ENCODE assay signal across 14 cellular contexts in the genomic region with DNA sequence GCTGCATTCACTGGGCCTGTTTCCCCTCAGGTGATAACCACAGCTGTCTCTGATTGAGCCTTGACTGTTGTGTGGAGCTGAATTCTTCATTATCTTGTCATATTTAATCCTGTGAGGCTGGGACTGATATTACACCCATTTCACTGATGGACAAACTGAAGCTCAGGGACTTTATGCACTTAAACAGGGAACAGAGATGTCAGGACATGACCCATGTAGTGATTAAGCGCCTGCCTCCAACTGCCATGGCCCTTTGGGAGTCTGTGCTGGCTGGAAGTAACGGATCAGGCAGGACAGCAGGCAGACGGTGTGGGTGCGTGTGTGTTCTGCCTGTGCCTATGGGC. TPM values are rescaled to one million over a fixed set of nuclear protein-coding genes. Genes with fewer than 3 reads are reported as not detected.
DNase-seq lines count a peak whose midpoint lies in the region; ATAC-seq, FAIRE-seq and TF ChIP-seq lines count a peak whose summit lies in the region.
"Had no signal": no experiment of that assay in that cellular context is flagged by ENCODE, and none has a peak within 500 bp of the region (broad histone marks: within the 10 kb centered on the region; RNA-seq: fewer than 3 reads in every experiment).

No MANE protein-coding gene starts in this region.

- peak overlapping the region; percentile 90 for H3K4me2 ChIP-seq in GM12878 (ENCODE audit: control insufficient read depth, insufficient read depth)

- peaks cover 24% of the 10 kb centered on the region for H3K36me3 Mint-ChIP-seq in activated CD4-positive, alpha-beta T cell treated with anti-CD3 and anti-CD28 coated beads, Interleukin-2, amount 10 ng/mL, durations not matched to agents 24 days and 14 days (ENCODE audit: low read depth)

- SMC1A ChIA-PET in GM12878 (lab: Charles Lee; ENCODE audit: uncharacterized antibody, unreplicated experiment): interaction anchor here (1.0 to 3.2 kb wide), 3 partner anchors 15 to 28 kb away, joined by 4 to 15 read pairs (median 4); no protein-coding TSS in a partner anchor

- TF ChIP-seq EP300 in GM12878 (IDR thresholded peaks at IDR 0.05; ENCODE audit: borderline replicate concordance in 1 of 2, control insufficient read depth in 1 of 2, low read depth in 2 of 2, low read length in 2 of 2): no peak

- DNase-seq in activated CD4-positive, alpha-beta T cell treated with anti-CD3 and anti-CD28 coated beads, Interleukin-2, amount 10 ng/mL, durations not matched to agents 24 days and 14 days: no peak
- DNase-seq in activated CD4-positive, alpha-beta T cell treated with anti-CD3 and anti-CD28 coated beads, Interleukin-2, amount 50 U/mL, for 1 hour: no peak
- no peak for DNase-seq in GM12878 (ENCODE audit: low read depth, low spot score)
- no peak for DNase-seq in lower lobe of right lung
- no peak for DNase-seq in kidney glomerular epithelial cell (lab: John Stamatoyannopoulos, UW)
- DNase-seq in AG08395 (ENCODE audit: low spot score): no peak
- DNase-seq in amniotic stem cell (lab: John Stamatoyannopoulos, UW): no peak
- DNase-seq: NCI-H2029, T1000 had no signal

- intact Hi-C loops in activated CD4-positive, alpha-beta T cell treated with anti-CD3 and anti-CD28 coated beads, Interleukin-2, amount 10 ng/mL, durations not matched to agents 24 days and 14 days (cut with micrococcal nuclease): no loop called here
- intact Hi-C loops in GM12878 (cut with micrococcal nuclease; ENCODE audit: unreplicated experiment): no loop called here
- intact Hi-C loops in lower lobe of right lung (cut with DNase I): no loop called here

- no peak for TF ChIP-seq CTCF in GM12878 (IDR thresholded peaks at IDR 0.05 in 2 of 3, conservative IDR thresholded peaks at IDR 0.05 in 1 of 3; ENCODE audit: control insufficient read depth in 2 of 3, extremely low read depth in 1 of 3, insufficient read depth in 1 of 3, low read depth in 3 of 3, low read length in 3 of 3)
- no peak for TF ChIP-seq CTCF in lower lobe of right lung (IDR thresholded peaks at IDR 0.05)

- BruUV-seq in GM12878 (replicated peaks; lab: Mats Ljungman, UMichigan): no TSS peak

- H3K4me1 ChIP-seq in GM12878 (ENCODE audit: control insufficient read depth, insufficient read depth, low read length) (peaks cover 58% of the 10 kb centered on the region), lower lobe of right lung (peaks cover 100% of the 10 kb centered on the region)

- H2AFZ ChIP-seq in GM12878 (ENCODE audit: control insufficient read depth, low read depth, low read length): no peak overlapping the region

- CTCF ChIA-PET in GM12878 (lab: Yijun Ruan, JAX): interaction anchor here (0.9 to 3.6 kb wide), 3 partner anchors 16 to 48 kb away, joined by 5 to 42 read pairs (median 6); no protein-coding TSS in a partner anchor

- no peaks in the 10 kb centered on the region for H3K27me3 Mint-ChIP-seq in activated CD4-positive, alpha-beta T cell treated with anti-CD3 and anti-CD28 coated beads, Interleukin-2, amount 10 ng/mL, durations not matched to agents 24 days and 14 days

- H3K4me3 ChIP-seq in GM12878 (peak overlapping the region; percentile 27; the same call in 1 of the 2 replicates), lower lobe of right lung (peak overlapping the region; percentile 37)

- POLR2A ChIA-PET in GM12878 (lab: Charles Lee): interaction anchor here (0.6 to 2.3 kb wide), 7 partner anchors 8 to 913 kb away, joined by 3 to 9 read pairs (median 6); a partner anchor contains a TSS

- no peak for TF ChIP-seq RAD21 in GM12878 (IDR thresholded peaks at IDR 0.05; ENCODE audit: insufficient read depth, low read depth, low read length)

- H3K36me3 ChIP-seq in GM12878 (ENCODE audit: control insufficient read depth in 2 of 2, insufficient read depth in 2 of 2, low read length in 1 of 2) (peaks cover 6 to 7% of the 10 kb centered on the region in 2 experiments; a peak in 3 of 4 replicates), lower lobe of right lung (peaks cover 66% of the 10 kb centered on the region)

- peaks cover 19% of the 10 kb centered on the region for H4K20me1 ChIP-seq in GM12878 (ENCODE audit: control insufficient read depth, insufficient read depth)

- in situ Hi-C loops in GM12878 (cut with MboI): no loop called here

- H3K79me2 ChIP-seq in GM12878 (ENCODE audit: control insufficient read depth, insufficient read depth, low read length): peaks cover 87% of the 10 kb centered on the region

- FAIRE-seq in GM12878 (lab: Jason Lieb, UNC): no peak

- no peaks in the 10 kb centered on the region for H3K27me3 ChIP-seq in GM12878 (replicated peaks in 1 of 2; ENCODE audit: control insufficient read depth in 2 of 2, insufficient read depth in 2 of 2, low read length in 1 of 2)
- H3K27me3 ChIP-seq in lower lobe of right lung (ENCODE audit: low read depth): no peaks in the 10 kb centered on the region

- no peak for TF ChIP-seq POLR2A in GM12878 (IDR thresholded peaks at IDR 0.05; ENCODE audit: low read depth, low read length)

- RAD21 ChIA-PET in GM12878 (lab: Charles Lee; ENCODE audit: unreplicated experiment): interaction anchor here (0.7 to 5.1 kb wide), 5 partner anchors 8 to 17 kb away, joined by 3 to 36 read pairs (median 3); no protein-coding TSS in a partner anchor

- 99% methylated on average over 4 of the region's 4 CpGs for WGBS in GM12878 (ENCODE audit: insufficient coverage, insufficient replicate concordance, low lambda C conversion rate, missing lambda C conversion rate)

- H3K27ac Mint-ChIP-seq in activated CD4-positive, alpha-beta T cell treated with anti-CD3 and anti-CD28 coated beads, Interleukin-2, amount 10 ng/mL, durations not matched to agents 24 days and 14 days: peak overlapping the region; percentile 95

- ATAC-seq in GM12878: no peak
- ATAC-seq in lower lobe of right lung: no peak

- peaks cover 71% of the 10 kb centered on the region for H3K4me1 Mint-ChIP-seq in activated CD4-positive, alpha-beta T cell treated with anti-CD3 and anti-CD28 coated beads, Interleukin-2, amount 10 ng/mL, durations not matched to agents 24 days and 14 days

- H3K9me3 ChIP-seq in GM12878 (replicated peaks; ENCODE audit: control insufficient read depth, insufficient read depth, low read length) (no peaks in the 10 kb centered on the region), lower lobe of right lung (no peaks in the 10 kb centered on the region)

- H3K9ac ChIP-seq in GM12878 (ENCODE audit: control insufficient read depth, insufficient read depth, low read length): peak overlapping the region; percentile 49

- H3K4me3 Mint-ChIP-seq in activated CD4-positive, alpha-beta T cell treated with anti-CD3 and anti-CD28 coated beads, Interleukin-2, amount 10 ng/mL, durations not matched to agents 24 days and 14 days: peak overlapping the region; percentile 78

- H3K9me3 Mint-ChIP-seq in activated CD4-positive, alpha-beta T cell treated with anti-CD3 and anti-CD28 coated beads, Interleukin-2, amount 10 ng/mL, durations not matched to agents 24 days and 14 days: no peaks in the 10 kb centered on the region

- peak overlapping the region; percentile 82 for H3K27ac ChIP-seq in GM12878 (ENCODE audit: control insufficient read depth, insufficient read depth)
- peak overlapping the region; percentile 96 for H3K27ac ChIP-seq in lower lobe of right lung
- H3K27ac ChIP-seq in temporal lobe (ENCODE audit: low read depth, low read length): peak overlapping the region; percentile 74

RNA-seq across cellular contexts. Expression of a gene that starts 7.5 kb away (rescaled TPM):
- total RNA-seq in activated CD4-positive, alpha-beta T cell treated with anti-CD3 and anti-CD28 coated beads, Interleukin-2, amount 10 ng/mL, durations not matched to agents 24 days and 14 days: 225 and 232 TPM in 2 replicates
- 76.7 and 81.1 TPM in 2 replicates for total RNA-seq in GM12878 (2013; cell fraction: nucleolus; rRNA removed)
- total RNA-seq in GM12878 (2014; rRNA removed) (222 and 225 TPM in 2 replicates), GM12878 (2014; rRNA removed; fragmentation: Illumina TruSeq; extraction: Trizol) (108 and 120 TPM in 2 replicates), GM12878 (2021) (271 and 276 TPM in 2 replicates), lower lobe of right lung (372 TPM), temporal lobe (83.1 TPM)
- polyA plus RNA-seq in GM12878 (2011; ENCODE audit: low read depth): 114 TPM
- polyA plus RNA-seq in GM12878 (2011; rRNA removed) (160 and 346 TPM in 2 replicates), GM12878 (2014; fragmentation: Illumina TruSeq; extraction: Trizol) (163 and 192 TPM in 2 replicates), GM12878 (2014; fragmentation: Nextera tagmentation; extraction: Ambion mirVana) (10 to 100 TPM in 1 of 2 experiments, 1 to 10 TPM in 1; 5.0 to 15.3 TPM), GM12878 (2014; rRNA removed) (257 and 287 TPM in 2 replicates), GM12878 (2016; fragmentation: Nextera tagmentation; extraction: Ambion mirVana) (100 to 1,000 TPM; 250 to 275 TPM)
- 449 and 513 TPM in 2 replicates for polyA plus RNA-seq in GM12878 (2011; cell fraction: cytosol; rRNA removed)
- polyA plus RNA-seq in GM12878 (2011; cell fraction: nucleus; rRNA removed): 325 and 326 TPM in 2 replicates
- polyA plus RNA-seq in GM12878 (2012): 201 and 206 TPM in 2 replicates
- 423 and 505 TPM in 2 replicates for polyA minus RNA-seq in GM12878 (2011; rRNA and poly(A)+ RNA removed)
- polyA minus RNA-seq in GM12878 (2011; cell fraction: cytosol; rRNA and poly(A)+ RNA removed): 100.0 and 111 TPM in 2 replicates
- polyA minus RNA-seq in GM12878 (2011; cell fraction: nucleus; rRNA and poly(A)+ RNA removed): 45.9 and 66.9 TPM in 2 replicates

RNA-seq across cellular contexts. Expression of a gene that starts 25.4 kb away (rescaled TPM):
- 0.45 and 0.82 TPM in 2 replicates for total RNA-seq in activated CD4-positive, alpha-beta T cell treated with anti-CD3 and anti-CD28 coated beads, Interleukin-2, amount 10 ng/mL, durations not matched to agents 24 days and 14 days
- 2.1 and 5.2 TPM in 2 replicates for total RNA-seq in GM12878 (2013; cell fraction: nucleolus; rRNA removed)
- 0.11 and 0.16 TPM in 2 replicates for total RNA-seq in GM12878 (2014; rRNA removed)
- 0.05 and 0.09 TPM in 2 replicates for total RNA-seq in GM12878 (2014; rRNA removed; fragmentation: Illumina TruSeq; extraction: Trizol)
- total RNA-seq in GM12878 (2021): 0.59 and 0.74 TPM in 2 replicates
- not detected for polyA plus RNA-seq in GM12878 (2011; ENCODE audit: low read depth)
- 0.33 and 0.48 TPM in 2 replicates for polyA plus RNA-seq in GM12878 (2011; rRNA removed)
- polyA plus RNA-seq in GM12878 (2011; cell fraction: cytosol; rRNA removed): 0.39 and 0.74 TPM in 2 replicates
- polyA plus RNA-seq in GM12878 (2011; cell fraction: nucleus; rRNA removed): 6.9 and 9.0 TPM in 2 replicates
- 0.90 and 1.2 TPM in 2 replicates for polyA plus RNA-seq in GM12878 (2012)
- polyA plus RNA-seq in GM12878 (2014; fragmentation: Illumina TruSeq; extraction: Trizol): 0.06 TPM in 1 of 2 replicates, not detected in the other
- polyA plus RNA-seq in GM12878 (2014; fragmentation: Nextera tagmentation; extraction: Ambion mirVana): not detected
- polyA plus RNA-seq in GM12878 (2014; rRNA removed): 0.37 and 0.47 TPM in 2 replicates
- polyA plus RNA-seq in GM12878 (2016; fragmentation: Nextera tagmentation; extraction: Ambion mirVana): under 1 TPM; 0.09 to 0.16 TPM
- polyA minus RNA-seq in GM12878 (2011; rRNA and poly(A)+ RNA removed): 0.29 and 0.41 TPM in 2 replicates
- 4.5 and 7.3 TPM in 2 replicates for polyA minus RNA-seq in GM12878 (2011; cell fraction: cytosol; rRNA and poly(A)+ RNA removed)
- 2.7 and 3.3 TPM in 2 replicates for polyA minus RNA-seq in GM12878 (2011; cell fraction: nucleus; rRNA and poly(A)+ RNA removed)
- total RNA-seq in lower lobe of right lung: 77.6 TPM
- 3.2 TPM for total RNA-seq in temporal lobe

RNA-seq across cellular contexts. Expression of a gene that starts 35.4 kb away (rescaled TPM):
- total RNA-seq in activated CD4-positive, alpha-beta T cell treated with anti-CD3 and anti-CD28 coated beads, Interleukin-2, amount 10 ng/mL, durations not matched to agents 24 days and 14 days: not detected in 2 replicates
- total RNA-seq in GM12878 (2013; cell fraction: nucleolus; rRNA removed): not detected in 2 replicates
- total RNA-seq in GM12878 (2014; rRNA removed) (not detected in 2 replicates), GM12878 (2014; rRNA removed; fragmentation: Illumina TruSeq; extraction: Trizol) (not detected in 2 replicates), GM12878 (2021) (not detected in 2 replicates), lower lobe of right lung (not detected), temporal lobe (not detected)
- polyA plus RNA-seq in GM12878 (2011; ENCODE audit: low read depth): not detected
- polyA plus RNA-seq in GM12878 (2011; rRNA removed) (not detected in 2 replicates), GM12878 (2014; fragmentation: Illumina TruSeq; extraction: Trizol) (not detected in 2 replicates), GM12878 (2014; fragmentation: Nextera tagmentation; extraction: Ambion mirVana) (not detected), GM12878 (2014; rRNA removed) (not detected in 2 replicates), GM12878 (2016; fragmentation: Nextera tagmentation; extraction: Ambion mirVana) (under 1 TPM in 1 of 2 experiments, not detected in 1; 0.17 TPM)
- not detected in 2 replicates for polyA plus RNA-seq in GM12878 (2011; cell fraction: cytosol; rRNA removed)
- not detected in 2 replicates for polyA plus RNA-seq in GM12878 (2011; cell fraction: nucleus; rRNA removed)
- 0.12 TPM in 1 of 2 replicates, not detected in the other for polyA plus RNA-seq in GM12878 (2012)
- polyA minus RNA-seq in GM12878 (2011; rRNA and poly(A)+ RNA removed): not detected in 2 replicates
- not detected in 2 replicates for polyA minus RNA-seq in GM12878 (2011; cell fraction: cytosol; rRNA and poly(A)+ RNA removed)
- polyA minus RNA-seq in GM12878 (2011; cell fraction: nucleus; rRNA and poly(A)+ RNA removed): not detected in 2 replicates
- total RNA-seq: A673, dermis microvascular lymphatic vessel endothelial cell, subcutaneous adipose tissue had no signal
- polyA plus RNA-seq: neural cell had no signal

RNA-seq across cellular contexts. Expression of a gene that starts 38.5 kb away (rescaled TPM):
- not detected in 2 replicates for total RNA-seq in activated CD4-positive, alpha-beta T cell treated with anti-CD3 and anti-CD28 coated beads, Interleukin-2, amount 10 ng/mL, durations not matched to agents 24 days and 14 days
- total RNA-seq in GM12878 (2013; cell fraction: nucleolus; rRNA removed): not detected in 2 replicates
- total RNA-seq in GM12878 (2014; rRNA removed) (not detected in 2 replicates), GM12878 (2014; rRNA removed; fragmentation: Illumina TruSeq; extraction: Trizol) (not detected in 2 replicates), GM12878 (2021) (0.13 TPM in 1 of 2 replicates, not detected in the other), lower lobe of right lung (not detected), temporal lobe (5.4 TPM)
- not detected for polyA plus RNA-seq in GM12878 (2011; ENCODE audit: low read depth)
- polyA plus RNA-seq in GM12878 (2011; rRNA removed) (0.14 TPM in 1 of 2 replicates, not detected in the other), GM12878 (2014; fragmentation: Illumina TruSeq; extraction: Trizol) (not detected in 2 replicates), GM12878 (2014; fragmentation: Nextera tagmentation; extraction: Ambion mirVana) (not detected), GM12878 (2014; rRNA removed) (not detected in 2 replicates), GM12878 (2016; fragmentation: Nextera tagmentation; extraction: Ambion mirVana) (not detected)
- 0.05 and 0.16 TPM in 2 replicates for polyA plus RNA-seq in GM12878 (2011; cell fraction: cytosol; rRNA removed)
- 0.18 and 1.5 TPM in 2 replicates for polyA plus RNA-seq in GM12878 (2011; cell fraction: nucleus; rRNA removed)
- not detected in 2 replicates for polyA plus RNA-seq in GM12878 (2012)
- 0.05 TPM in 1 of 2 replicates, not detected in the other for polyA minus RNA-seq in GM12878 (2011; rRNA and poly(A)+ RNA removed)
- not detected in 2 replicates for polyA minus RNA-seq in GM12878 (2011; cell fraction: cytosol; rRNA and poly(A)+ RNA removed)
- not detected in 2 replicates for polyA minus RNA-seq in GM12878 (2011; cell fraction: nucleus; rRNA and poly(A)+ RNA removed)
- total RNA-seq: A673, subcutaneous adipose tissue had no signal
- polyA plus RNA-seq: neural cell had no signal

RNA-seq across cellular contexts. Expression of a gene that starts 48.7 kb away (rescaled TPM):
- 231 and 233 TPM in 2 replicates for total RNA-seq in activated CD4-positive, alpha-beta T cell treated with anti-CD3 and anti-CD28 coated beads, Interleukin-2, amount 10 ng/mL, durations not matched to agents 24 days and 14 days
- total RNA-seq in GM12878 (2013; cell fraction: nucleolus; rRNA removed): 91.8 and 111 TPM in 2 replicates
- total RNA-seq in GM12878 (2014; rRNA removed): 81.7 and 100 TPM in 2 replicates
- 47.5 and 52.0 TPM in 2 replicates for total RNA-seq in GM12878 (2014; rRNA removed; fragmentation: Illumina TruSeq; extraction: Trizol)
- 96.6 and 103 TPM in 2 replicates for total RNA-seq in GM12878 (2021)
- 21.2 TPM for polyA plus RNA-seq in GM12878 (2011; ENCODE audit: low read depth)
- 12.4 and 19.1 TPM in 2 replicates for polyA plus RNA-seq in GM12878 (2011; rRNA removed)
- 43.7 and 61.2 TPM in 2 replicates for polyA plus RNA-seq in GM12878 (2011; cell fraction: cytosol; rRNA removed)
- polyA plus RNA-seq in GM12878 (2011; cell fraction: nucleus; rRNA removed): 223 and 239 TPM in 2 replicates
- 40.6 and 41.3 TPM in 2 replicates for polyA plus RNA-seq in GM12878 (2012)
- 19.1 and 44.1 TPM in 2 replicates for polyA plus RNA-seq in GM12878 (2014; fragmentation: Illumina TruSeq; extraction: Trizol)
- 10 to 100 TPM; 33.7 to 82.8 TPM for polyA plus RNA-seq in GM12878 (2014; fragmentation: Nextera tagmentation; extraction: Ambion mirVana)
- polyA plus RNA-seq in GM12878 (2014; rRNA removed): 77.8 and 87.5 TPM in 2 replicates
- 100 to 1,000 TPM; 144 to 153 TPM for polyA plus RNA-seq in GM12878 (2016; fragmentation: Nextera tagmentation; extraction: Ambion mirVana)
- 21.5 and 46.9 TPM in 2 replicates for polyA minus RNA-seq in GM12878 (2011; rRNA and poly(A)+ RNA removed)
- 12.7 and 13.8 TPM in 2 replicates for polyA minus RNA-seq in GM12878 (2011; cell fraction: cytosol; rRNA and poly(A)+ RNA removed)
- 51.4 and 96.7 TPM in 2 replicates for polyA minus RNA-seq in GM12878 (2011; cell fraction: nucleus; rRNA and poly(A)+ RNA removed)
- 66.9 TPM for total RNA-seq in lower lobe of right lung
- total RNA-seq in temporal lobe: 10.8 TPM

Comparison
In these comparisons a context has a peak if more than half of its experiments do, and no peak if none do; other contexts are left out.
1. RNA of a gene that starts 25.4 kb away (total RNA-seq): 77.6 TPM in lower lobe of right lung (single experiment); 3.2 TPM in temporal lobe (single experiment), 0.45 to 0.82 TPM in activated CD4-positive, alpha-beta T cell treated with anti-CD3 and anti-CD28 coated beads, Interleukin-2, amount 10 ng/mL, durations not matched to agents 24 days and 14 days and 0.05 to 5.2 TPM in GM12878; every median in the first group is over 10 times any median in the second.
2. Peak in every context shown above with its lines, with median percentiles within 50 percentile points of each other: H3K27ac ChIP-seq.